Comparison of ENCODE assay signal across 8 cellular contexts in the genomic region with DNA sequence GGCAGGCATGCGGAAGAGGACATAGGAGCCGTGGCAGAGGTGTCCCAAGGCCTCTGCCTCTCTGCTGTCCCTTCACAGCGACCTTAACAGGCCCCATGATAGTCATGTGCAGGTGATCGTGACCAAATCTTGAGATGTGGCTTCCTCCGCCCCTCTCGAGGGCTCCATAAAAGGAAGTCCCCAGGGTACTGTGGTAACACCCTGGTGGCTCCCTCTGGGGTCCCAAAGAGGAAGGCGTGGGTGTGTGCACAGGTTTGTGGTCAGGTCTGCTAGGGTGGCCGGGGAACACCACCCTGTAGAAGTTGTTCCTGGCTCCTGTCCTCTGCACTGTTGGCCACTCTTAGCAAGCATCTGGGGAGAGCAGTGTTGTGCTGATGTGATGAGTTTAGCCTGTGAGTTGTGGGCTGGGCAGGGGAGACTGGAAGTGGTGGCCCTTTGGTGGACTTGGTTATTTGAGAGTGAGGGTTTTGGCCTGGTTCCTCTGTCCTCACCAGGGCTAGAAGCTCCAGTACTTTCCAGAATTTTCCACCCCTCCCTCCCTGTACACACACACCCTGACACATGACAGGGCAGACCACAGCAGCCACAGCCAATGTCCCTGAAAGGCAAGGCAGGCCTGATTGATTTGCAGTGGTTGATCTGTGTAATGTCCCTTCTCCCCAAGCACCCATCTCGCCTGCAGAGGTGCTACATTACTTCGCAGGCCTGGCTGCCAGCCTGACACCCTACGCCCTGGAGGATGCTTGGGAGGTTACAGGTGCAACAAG.
DNase-seq lines count a peak whose midpoint lies in the region; ATAC-seq lines count a peak whose summit lies in the region.

No MANE protein-coding gene starts in this region.

- H3K4me3 ChIP-seq in CD8-positive, alpha-beta memory T cell (ENCODE audit: low read length) = no peak overlapping the region
- H3K4me3 ChIP-seq in trophoblast cell (ENCODE audit: low read depth, low read length) (no peak overlapping the region), mesenchymal stem cell (ENCODE audit: insufficient read depth in 1 of 2, low read depth in 1 of 2, low read length in 2 of 2) (no peak overlapping the region)

- peaks cover 2 to 4% of the 10 kb centered on the region in 2 donors for H3K27me3 Mint-ChIP-seq in CD8-positive, alpha-beta memory T cell

- peaks cover 0 to 4% (median 0%) of the 10 kb centered on the region in 5 donors for H3K9me3 Mint-ChIP-seq in CD8-positive, alpha-beta memory T cell

- peak overlapping the region in 6 of 7 donors; percentile 19 to 83 (median 43) for H3K4me3 Mint-ChIP-seq in CD8-positive, alpha-beta memory T cell

- POLR2A ChIA-PET in CD8-positive, alpha-beta memory T cell (lab: Charles Lee) = no interaction called here

- no peak overlapping the region for H2AK5ac ChIP-seq in trophoblast cell (ENCODE audit: low read length)
- H2AK5ac ChIP-seq in mesenchymal stem cell (ENCODE audit: low read length, severe bottlenecking) = no peak overlapping the region

- no peaks in the 10 kb centered on the region for H3K27me3 ChIP-seq in CD8-positive, alpha-beta memory T cell (ENCODE audit: insufficient read depth, low read length, poor library complexity, severe bottlenecking)
- no peaks in the 10 kb centered on the region for H3K27me3 ChIP-seq in trophoblast cell (ENCODE audit: insufficient read depth, low read length)
- H3K27me3 ChIP-seq in mesenchymal stem cell (ENCODE audit: control insufficient read depth in 1 of 2, insufficient read depth in 1 of 2, low read length in 2 of 2) = peaks cover 22 to 26% of the 10 kb centered on the region in 2 experiments

- H3K9ac ChIP-seq in trophoblast cell (ENCODE audit: low read length) (no peak overlapping the region), mesenchymal stem cell (ENCODE audit: low read length) (no peak overlapping the region)

- peak in 3 of 5 donors; percentile 6 to 57 (median 47) for DNase-seq in CD8-positive, alpha-beta memory T cell
- peak; percentile 11 to 37 (median 33) for DNase-seq in activated CD8-positive, alpha-beta memory T cell treated with anti-CD3 and anti-CD28 coated beads for 48 hours (ENCODE audit: low read depth in 2 of 3, low spot score in 2 of 3)
- DNase-seq in islet precursor cell = no peak
- no peak for DNase-seq in trophoblast cell
- DNase-seq in ecto neural progenitor cell (ENCODE audit: low spot score) = no peak
- DNase-seq in mesenchymal stem cell = no peak

- H3K4me1 Mint-ChIP-seq in CD8-positive, alpha-beta memory T cell = peaks cover 18 to 29% (median 21%) of the 10 kb centered on the region in 3 donors

- H3K18ac ChIP-seq in trophoblast cell (ENCODE audit: low read length) (no peak overlapping the region), mesenchymal stem cell (ENCODE audit: low read depth in 1 of 2, low read length in 2 of 2) (no peak overlapping the region)

- H4K8ac ChIP-seq in trophoblast cell (ENCODE audit: low read depth, low read length) (no peak overlapping the region), mesenchymal stem cell (ENCODE audit: low read length) (no peak overlapping the region)

- no peak overlapping the region for H4K91ac ChIP-seq in trophoblast cell (ENCODE audit: low read depth, low read length)
- no peak overlapping the region for H4K91ac ChIP-seq in mesenchymal stem cell (ENCODE audit: low read length)

- no peak overlapping the region for H2BK12ac ChIP-seq in trophoblast cell (ENCODE audit: low read length)
- no peak overlapping the region for H2BK12ac ChIP-seq in mesenchymal stem cell (ENCODE audit: low read length in 2 of 2)

- no peak overlapping the region for H3K4me2 ChIP-seq in trophoblast cell (ENCODE audit: low read length)
- no peak overlapping the region for H3K4me2 ChIP-seq in mesenchymal stem cell (ENCODE audit: low read length, poor library complexity, severe bottlenecking)

- H2BK5ac ChIP-seq in trophoblast cell (ENCODE audit: low read depth, low read length, poor library complexity) = no peak overlapping the region
- no peak overlapping the region for H2BK5ac ChIP-seq in mesenchymal stem cell (ENCODE audit: low read depth, low read length, poor library complexity, severe bottlenecking)

- ATAC-seq in GM19328 (IDR thresholded peaks at IDR 0.05; ENCODE audit: unreplicated experiment) (peak; percentile 86), HG03159 (IDR thresholded peaks at IDR 0.05; ENCODE audit: unreplicated experiment) (peak; percentile 83)

- H3K4ac ChIP-seq in trophoblast cell (ENCODE audit: low read depth, low read length) (no peak overlapping the region), mesenchymal stem cell (ENCODE audit: low read depth in 1 of 2, low read length in 2 of 2) (no peak overlapping the region)

- no peak overlapping the region for H4K12ac ChIP-seq in trophoblast cell (ENCODE audit: low read depth, low read length)

- H2BK120ac ChIP-seq in trophoblast cell (ENCODE audit: insufficient read depth, low read length, poor library complexity) = no peak overlapping the region
- no peak overlapping the region for H2BK120ac ChIP-seq in mesenchymal stem cell (ENCODE audit: low read depth, low read length)

- peak overlapping the region in 6 of 8 donors; percentile 3 to 79 (median 48) for H3K27ac Mint-ChIP-seq in CD8-positive, alpha-beta memory T cell

- no peak overlapping the region for H3K27ac ChIP-seq in CD8-positive, alpha-beta memory T cell (ENCODE audit: low read depth, low read length)
- H3K27ac ChIP-seq in trophoblast cell (ENCODE audit: low read depth, low read length) (no peak overlapping the region), mesenchymal stem cell (ENCODE audit: low read length, poor library complexity, severe bottlenecking) (no peak overlapping the region)

- H2AFZ ChIP-seq in trophoblast cell (ENCODE audit: insufficient read depth, low read length, poor library complexity) (no peak overlapping the region), mesenchymal stem cell (ENCODE audit: low read depth, low read length) (no peak overlapping the region)

- CTCF ChIA-PET in CD8-positive, alpha-beta memory T cell (lab: Charles Lee) = no interaction called here

- H3K79me1 ChIP-seq in trophoblast cell (ENCODE audit: low read length) (no peaks in the 10 kb centered on the region), mesenchymal stem cell (replicated peaks; ENCODE audit: low read length, poor library complexity, severe bottlenecking) (no peaks in the 10 kb centered on the region)

- H3K4me1 ChIP-seq in CD8-positive, alpha-beta memory T cell (ENCODE audit: insufficient read depth, low read length) = peaks cover 11% of the 10 kb centered on the region
- H3K4me1 ChIP-seq in trophoblast cell (ENCODE audit: control insufficient read depth in 1 of 2, insufficient read depth in 2 of 2, low read length in 2 of 2) (no peaks in the 10 kb centered on the region), mesenchymal stem cell (ENCODE audit: control insufficient read depth, insufficient read depth, low read depth, low read length) (peaks cover 2% of the 10 kb centered on the region)

- WGBS in trophoblast cell (ENCODE audit: extremely low coverage, insufficient coverage, insufficient read length) = no CpG with 5 or more reads among the region's 11 CpGs
- WGBS in mesenchymal stem cell = 82% methylated on average over 11 of the region's 11 CpGs

- H3K14ac ChIP-seq in trophoblast cell (ENCODE audit: low read length) (no peak overlapping the region), mesenchymal stem cell (ENCODE audit: low read length in 2 of 2) (no peak overlapping the region)

- no peaks in the 10 kb centered on the region for H3K36me3 ChIP-seq in CD8-positive, alpha-beta memory T cell (ENCODE audit: insufficient read depth, low read length)
- H3K36me3 ChIP-seq in trophoblast cell (ENCODE audit: control insufficient read depth in 1 of 2, insufficient read depth in 2 of 2, low read length in 2 of 2) (no peaks in the 10 kb centered on the region), mesenchymal stem cell (ENCODE audit: control insufficient read depth in 1 of 2, insufficient read depth in 2 of 2, low read depth in 1 of 2, low read length in 2 of 2) (no peaks in the 10 kb centered on the region)

- no peak overlapping the region for H2BK15ac ChIP-seq in mesenchymal stem cell (ENCODE audit: low read depth, poor library complexity, severe bottlenecking)

- no peaks in the 10 kb centered on the region for H3K79me2 ChIP-seq in trophoblast cell (ENCODE audit: control insufficient read depth, insufficient read depth, low read length, poor library complexity)

- H3K9me3 ChIP-seq in CD8-positive, alpha-beta memory T cell (ENCODE audit: low read length) = no peaks in the 10 kb centered on the region
- H3K9me3 ChIP-seq in trophoblast cell (ENCODE audit: insufficient read depth, low read depth, low read length) (peaks cover 2% of the 10 kb centered on the region), mesenchymal stem cell (ENCODE audit: control insufficient read depth, low read length) (no peaks in the 10 kb centered on the region)

- H3K23ac ChIP-seq in trophoblast cell (ENCODE audit: low read length) = no peak overlapping the region
- no peak overlapping the region for H3K23ac ChIP-seq in mesenchymal stem cell (ENCODE audit: low read length in 2 of 2)

- H3K36me3 Mint-ChIP-seq in CD8-positive, alpha-beta memory T cell = no peaks in the 10 kb centered on the region

Comparison
In these comparisons a context has a peak if more than half of its experiments do, and no peak if none do; other contexts are left out.
1. DNase-seq: peak in CD8-positive, alpha-beta memory T cell (3 of 5) and activated CD8-positive, alpha-beta memory T cell treated with anti-CD3 and anti-CD28 coated beads for 48 hours (3 of 3); none in islet precursor cell (single experiment), trophoblast cell (0 of 2), ecto neural progenitor cell (single experiment) and mesenchymal stem cell (single experiment).